In genomic region chr1:85202092-85202863, GRCh38 we compare ENCODE assay signal across 8 cellular contexts. TPM values are rescaled to one million over a fixed set of nuclear protein-coding genes. Genes with fewer than 3 reads are reported as not detected.
A peak's percentile ranks its signal among the peaks of the same experiment; 100 is the strongest.
DNase-seq lines count a peak whose midpoint lies in the region; ATAC-seq, FAIRE-seq and TF ChIP-seq lines count a peak whose summit lies in the region.

No MANE protein-coding gene starts in this region.

- H3K79me2 ChIP-seq in astrocyte (ENCODE audit: insufficient read depth, low read length), result peaks cover 6% of the 10 kb centered on the region

- POLR2A ChIA-PET in HEK293 (lab: Yijun Ruan, JAX), result interaction anchor here (0.7 to 4.1 kb wide), 5 partner anchors 12 to 57 kb away, joined by 3 to 19 read pairs (median 4); partner anchors contain the start of gene C1orf52

- CTCF ChIA-PET in HEK293 (lab: Yijun Ruan, JAX), result interaction anchor here (0.6 to 2.1 kb wide), 6 partner anchors 28 to 1571 kb away, joined by 3 to 5 read pairs (median 4); partner anchors contain the start of gene C1orf52

- H3K4me1 Mint-ChIP-seq in CD4-positive, CD25-positive, alpha-beta regulatory T cell, result peaks cover 7 to 28% (median 14%) of the 10 kb centered on the region in 4 donors
- H3K4me1 Mint-ChIP-seq in astrocyte (ENCODE audit: low read depth, unreplicated experiment), result peaks cover 5% of the 10 kb centered on the region

- peak overlapping the region in 1 of 2 experiments; percentile 86 for H3K4ac ChIP-seq in mesenchymal stem cell (ENCODE audit: low read depth in 1 of 2, low read length in 2 of 2)

- H3K4me2 ChIP-seq in astrocyte (ENCODE audit: low read length), result peak overlapping the region; percentile 95
- peak overlapping the region; percentile 99 for H3K4me2 ChIP-seq in mesenchymal stem cell (ENCODE audit: low read length, poor library complexity, severe bottlenecking)

- peaks cover 79% of the 10 kb centered on the region for H3K27me3 Mint-ChIP-seq in CD4-positive, CD25-positive, alpha-beta regulatory T cell
- H3K27me3 Mint-ChIP-seq in astrocyte (ENCODE audit: low read depth, unreplicated experiment), result peaks cover 4% of the 10 kb centered on the region

- H4K20me1 ChIP-seq in astrocyte (ENCODE audit: insufficient read depth, low read length), result peaks cover 8% of the 10 kb centered on the region

- H4K8ac ChIP-seq in mesenchymal stem cell (ENCODE audit: low read length), result no peak overlapping the region

- peak overlapping the region; percentile 94 to 99 (median 98) for H3K4me3 Mint-ChIP-seq in CD4-positive, CD25-positive, alpha-beta regulatory T cell
- peak overlapping the region; percentile 97 for H3K4me3 Mint-ChIP-seq in astrocyte (ENCODE audit: unreplicated experiment)

- H2AK5ac ChIP-seq in mesenchymal stem cell (ENCODE audit: low read length, severe bottlenecking), result no peak overlapping the region

- H2BK12ac ChIP-seq in mesenchymal stem cell (ENCODE audit: low read length in 2 of 2), result peak overlapping the region; percentile 76 to 95

- H2AFZ ChIP-seq in astrocyte (ENCODE audit: low read depth, low read length), result peak overlapping the region; percentile 94
- peak overlapping the region; percentile 93 for H2AFZ ChIP-seq in mesenchymal stem cell (ENCODE audit: low read depth, low read length)

- 9% methylated on average over 12 of the region's 14 CpGs for WGBS in mesenchymal stem cell

- no peak for FAIRE-seq in astrocyte (lab: Jason Lieb, UNC)

- peak overlapping the region; percentile 75 for H3K4me3 ChIP-seq in CD4-positive, CD25-positive, alpha-beta regulatory T cell (ENCODE audit: low read depth, low read length)
- H3K4me3 ChIP-seq in HEK293 (ENCODE audit: low read depth, low read length), result peak overlapping the region; percentile 98
- H3K4me3 ChIP-seq in astrocyte (ENCODE audit: insufficient read depth, low read depth, low read length), result peak overlapping the region; percentile 80
- peak overlapping the region; percentile 68 to 87 for H3K4me3 ChIP-seq in mesenchymal stem cell (ENCODE audit: insufficient read depth in 1 of 2, low read depth in 1 of 2, low read length in 2 of 2)

- H3K18ac ChIP-seq in mesenchymal stem cell (ENCODE audit: low read depth in 1 of 2, low read length in 2 of 2), result peak overlapping the region; percentile 94 to 95

- no peak for DNase-seq in CD4-positive, CD25-positive, alpha-beta regulatory T cell
- no peak for DNase-seq in astrocyte (ENCODE audit: low read depth)
- no peak for DNase-seq in mesenchymal stem cell
- no peak for DNase-seq in stimulated activated CD4-positive, alpha-beta T cell treated with anti-CD3 and anti-CD28 coated beads, Interleukin-2, amount 100 ng/mL, for 24 hours
- no peak for DNase-seq in islet precursor cell

- H3K36me3 ChIP-seq in CD4-positive, CD25-positive, alpha-beta regulatory T cell (ENCODE audit: control insufficient read depth, insufficient read depth, low read length), result no peaks in the 10 kb centered on the region
- no peaks in the 10 kb centered on the region for H3K36me3 ChIP-seq in HEK293 (ENCODE audit: control insufficient read depth in 2 of 2, insufficient read depth in 1 of 2, low read length in 2 of 2)
- H3K36me3 ChIP-seq in astrocyte (ENCODE audit: insufficient read depth, low read length), result no peaks in the 10 kb centered on the region
- no peaks in the 10 kb centered on the region for H3K36me3 ChIP-seq in mesenchymal stem cell (ENCODE audit: control insufficient read depth in 1 of 2, insufficient read depth in 2 of 2, low read depth in 1 of 2, low read length in 2 of 2)

- H3K9ac ChIP-seq in astrocyte (ENCODE audit: low read length) (peak overlapping the region; percentile 88), mesenchymal stem cell (ENCODE audit: low read length) (peak overlapping the region; percentile 80)

- peak overlapping the region; percentile 88 to 99 (median 98) for H3K27ac Mint-ChIP-seq in CD4-positive, CD25-positive, alpha-beta regulatory T cell
- H3K27ac Mint-ChIP-seq in astrocyte (ENCODE audit: unreplicated experiment), result peak overlapping the region; percentile 96

- peaks cover 36% of the 10 kb centered on the region for H3K27me3 ChIP-seq in CD4-positive, CD25-positive, alpha-beta regulatory T cell (ENCODE audit: control insufficient read depth, insufficient read depth, low read length)
- H3K27me3 ChIP-seq in astrocyte (ENCODE audit: insufficient read depth, low read length), result no peaks in the 10 kb centered on the region
- H3K27me3 ChIP-seq in mesenchymal stem cell (ENCODE audit: control insufficient read depth in 1 of 2, insufficient read depth in 1 of 2, low read length in 2 of 2), result peaks cover 0 to 3% of the 10 kb centered on the region in 2 experiments

- peak overlapping the region in 1 of 2 experiments; percentile 63 for H3K14ac ChIP-seq in mesenchymal stem cell (ENCODE audit: low read length in 2 of 2)

- H2BK5ac ChIP-seq in mesenchymal stem cell (ENCODE audit: low read depth, low read length, poor library complexity, severe bottlenecking), result peak overlapping the region; percentile 46

- no peak overlapping the region for H2BK15ac ChIP-seq in mesenchymal stem cell (ENCODE audit: low read depth, poor library complexity, severe bottlenecking)

- H3K23ac ChIP-seq in mesenchymal stem cell (ENCODE audit: low read length in 2 of 2), result peak overlapping the region in 1 of 2 experiments; percentile 97

- H2BK120ac ChIP-seq in mesenchymal stem cell (ENCODE audit: low read depth, low read length), result peak overlapping the region; percentile 93

- H3K27ac ChIP-seq in CD4-positive, CD25-positive, alpha-beta regulatory T cell (ENCODE audit: insufficient read depth, low read length, poor library complexity, severe bottlenecking), result peak overlapping the region; percentile 83
- peak overlapping the region; percentile 96 for H3K27ac ChIP-seq in HEK293 (ENCODE audit: extremely low read depth, low read depth, low read length)
- peak overlapping the region; percentile 23 for H3K27ac ChIP-seq in astrocyte (ENCODE audit: low read depth, low read length)
- peak overlapping the region; percentile 17 for H3K27ac ChIP-seq in mesenchymal stem cell (ENCODE audit: low read length, poor library complexity, severe bottlenecking)

- ATAC-seq in CD4-positive, CD25-positive, alpha-beta regulatory T cell (ENCODE audit: low read depth in 2 of 2), result peak; percentile 14 to 17
- ATAC-seq in HG02678 (IDR thresholded peaks at IDR 0.05; ENCODE audit: unreplicated experiment) (no peak), GM19397 (IDR thresholded peaks at IDR 0.05; ENCODE audit: unreplicated experiment) (no peak)

- no peaks in the 10 kb centered on the region for H3K9me3 ChIP-seq in CD4-positive, CD25-positive, alpha-beta regulatory T cell (ENCODE audit: control insufficient read depth in 2 of 2, low read length in 2 of 2)
- no peaks in the 10 kb centered on the region for H3K9me3 ChIP-seq in HEK293 (ENCODE audit: control insufficient read depth, insufficient read depth, low read depth, low read length)
- H3K9me3 ChIP-seq in astrocyte (ENCODE audit: insufficient read depth, low read depth, low read length), result no peaks in the 10 kb centered on the region
- H3K9me3 ChIP-seq in mesenchymal stem cell (ENCODE audit: control insufficient read depth, low read length), result no peaks in the 10 kb centered on the region

- TF ChIP-seq CTCF in HEK293 (tag by site-specific recombination; IDR thresholded peaks at IDR 0.05) (no peak), astrocyte (IDR thresholded peaks at IDR 0.05; ENCODE audit: insufficient read depth, low read depth, low read length) (no peak)

- H3K79me1 ChIP-seq in mesenchymal stem cell (replicated peaks; ENCODE audit: low read length, poor library complexity, severe bottlenecking), result no peaks in the 10 kb centered on the region

- no peaks in the 10 kb centered on the region for H3K36me3 Mint-ChIP-seq in CD4-positive, CD25-positive, alpha-beta regulatory T cell
- H3K36me3 Mint-ChIP-seq in astrocyte (ENCODE audit: low read depth, unreplicated experiment), result no peaks in the 10 kb centered on the region

- H4K91ac ChIP-seq in mesenchymal stem cell (ENCODE audit: low read length), result peak overlapping the region; percentile 93

- H3K9me3 Mint-ChIP-seq in CD4-positive, CD25-positive, alpha-beta regulatory T cell, result peaks cover 0 to 2% (median 0%) of the 10 kb centered on the region in 7 donors
- H3K9me3 Mint-ChIP-seq in astrocyte (ENCODE audit: unreplicated experiment), result no peaks in the 10 kb centered on the region

- H3K4me1 ChIP-seq in CD4-positive, CD25-positive, alpha-beta regulatory T cell (ENCODE audit: control insufficient read depth, insufficient read depth, low read length, poor library complexity, severe bottlenecking), result peaks cover 19% of the 10 kb centered on the region
- H3K4me1 ChIP-seq in HEK293 (ENCODE audit: control insufficient read depth, insufficient read depth, low read length), result peaks cover 6% of the 10 kb centered on the region; the same call in 1 of the 2 replicates
- H3K4me1 ChIP-seq in astrocyte (ENCODE audit: insufficient read depth, low read length), result peaks cover 8% of the 10 kb centered on the region
- peaks cover 11% of the 10 kb centered on the region for H3K4me1 ChIP-seq in mesenchymal stem cell (ENCODE audit: control insufficient read depth, insufficient read depth, low read depth, low read length)

TF ChIP-seq in HEK293, 187 proteins besides CTCF, POLR2A, EP300 and RAD21 (continues in another document):
- TF ChIP-seq ZNF501 (tag by site-specific recombination; IDR thresholded peaks at IDR 0.05) (peak; percentile 8; the same call in 1 of the 2 replicates), FEZF1 (tag by site-specific recombination; IDR thresholded peaks at IDR 0.05) (peak; percentile 45; the same call in 1 of the 2 replicates), ZNF366 (tag by site-specific recombination; conservative IDR thresholded peaks at IDR 0.05) (0 out of 2 replicates have a peak, but pooled peaks have one; percentile 8), KLF10 (tag by site-specific recombination; IDR thresholded peaks at IDR 0.05) (0 out of 2 replicates have a peak, but pooled peaks have one; percentile 25), TCF7L2 (IDR thresholded peaks at IDR 0.05; ENCODE audit: borderline replicate concordance, low read depth, low read length) (peak; percentile 81; the same call in 1 of the 2 replicates), ZNF560 (tag by site-specific recombination; IDR thresholded peaks at IDR 0.05; ENCODE audit: borderline replicate concordance) (no peak), BCL11B (tag by site-specific recombination; IDR thresholded peaks at IDR 0.05; ENCODE audit: low read depth) (no peak), TRIM28 (IDR thresholded peaks at IDR 0.05; ENCODE audit: borderline replicate concordance, low read length) (0 out of 2 replicates have a peak, but pooled peaks have one; percentile 47), ZSCAN30 (tag by site-specific recombination; IDR thresholded peaks at IDR 0.05) (0 out of 2 replicates have a peak, but pooled peaks have one; percentile 8)

RNA-seq across cellular contexts. Expression of gene SYDE2, which starts 1.5 kb away (rescaled TPM):
- 1.3 TPM for total RNA-seq in CD4-positive, CD25-positive, alpha-beta regulatory T cell
- 1 to 10 TPM; 1.0 to 4.1 (median 1.8) TPM for polyA plus RNA-seq in CD4-positive, CD25-positive, alpha-beta regulatory T cell
- total RNA-seq in astrocyte, result 8.1 and 9.9 TPM in 2 replicates
- polyA plus RNA-seq in mesenchymal stem cell (2013, experiment 1 of 2), result 3.3 TPM
- polyA plus RNA-seq in mesenchymal stem cell (2013, experiment 2 of 2), result 3.5 TPM

RNA-seq across cellular contexts. Expression of gene C1orf52, which starts 57.2 kb away (rescaled TPM):
- 55.6 TPM for total RNA-seq in CD4-positive, CD25-positive, alpha-beta regulatory T cell
- polyA plus RNA-seq in CD4-positive, CD25-positive, alpha-beta regulatory T cell, result 10 to 100 TPM; 19.7 to 32.6 (median 27.5) TPM
- total RNA-seq in astrocyte, result 42.4 and 44.5 TPM in 2 replicates
- polyA plus RNA-seq in mesenchymal stem cell (2013, experiment 1 of 2), result 25.2 TPM
- polyA plus RNA-seq in mesenchymal stem cell (2013, experiment 2 of 2), result 25.7 TPM

Comparison
In these comparisons a context has a peak if more than half of its experiments do, and no peak if none do; other contexts are left out.
1. ATAC-seq: peak in CD4-positive, CD25-positive, alpha-beta regulatory T cell (2 of 2); none in HG02678 (single experiment) and GM19397 (single experiment).
2. H3K27ac ChIP-seq: peak in every context shown above with its lines; median percentile 96 in HEK293; 83 in CD4-positive, CD25-positive, alpha-beta regulatory T cell; 23 in astrocyte; 17 in mesenchymal stem cell.
3. Peak in every context shown above with its lines, with median percentiles within 50 percentile points of each other: H3K4me3 ChIP-seq.